Comparison of ENCODE assay signal across 1 cellular context in genomic region chr14:75176142-75176820, GRCh38.
TF ChIP-seq lines count a peak whose summit lies in the region.

Gene TMED10, minus strand, starts transcription at chr14:75176612. Its CDS starts 33 bp downstream, at chr14:75176579.

TF ChIP-seq in WTC11, 78 proteins besides CTCF, POLR2A, EP300 and RAD21 (continued from another document and continues in another):
- TF ChIP-seq, protein P1, sequence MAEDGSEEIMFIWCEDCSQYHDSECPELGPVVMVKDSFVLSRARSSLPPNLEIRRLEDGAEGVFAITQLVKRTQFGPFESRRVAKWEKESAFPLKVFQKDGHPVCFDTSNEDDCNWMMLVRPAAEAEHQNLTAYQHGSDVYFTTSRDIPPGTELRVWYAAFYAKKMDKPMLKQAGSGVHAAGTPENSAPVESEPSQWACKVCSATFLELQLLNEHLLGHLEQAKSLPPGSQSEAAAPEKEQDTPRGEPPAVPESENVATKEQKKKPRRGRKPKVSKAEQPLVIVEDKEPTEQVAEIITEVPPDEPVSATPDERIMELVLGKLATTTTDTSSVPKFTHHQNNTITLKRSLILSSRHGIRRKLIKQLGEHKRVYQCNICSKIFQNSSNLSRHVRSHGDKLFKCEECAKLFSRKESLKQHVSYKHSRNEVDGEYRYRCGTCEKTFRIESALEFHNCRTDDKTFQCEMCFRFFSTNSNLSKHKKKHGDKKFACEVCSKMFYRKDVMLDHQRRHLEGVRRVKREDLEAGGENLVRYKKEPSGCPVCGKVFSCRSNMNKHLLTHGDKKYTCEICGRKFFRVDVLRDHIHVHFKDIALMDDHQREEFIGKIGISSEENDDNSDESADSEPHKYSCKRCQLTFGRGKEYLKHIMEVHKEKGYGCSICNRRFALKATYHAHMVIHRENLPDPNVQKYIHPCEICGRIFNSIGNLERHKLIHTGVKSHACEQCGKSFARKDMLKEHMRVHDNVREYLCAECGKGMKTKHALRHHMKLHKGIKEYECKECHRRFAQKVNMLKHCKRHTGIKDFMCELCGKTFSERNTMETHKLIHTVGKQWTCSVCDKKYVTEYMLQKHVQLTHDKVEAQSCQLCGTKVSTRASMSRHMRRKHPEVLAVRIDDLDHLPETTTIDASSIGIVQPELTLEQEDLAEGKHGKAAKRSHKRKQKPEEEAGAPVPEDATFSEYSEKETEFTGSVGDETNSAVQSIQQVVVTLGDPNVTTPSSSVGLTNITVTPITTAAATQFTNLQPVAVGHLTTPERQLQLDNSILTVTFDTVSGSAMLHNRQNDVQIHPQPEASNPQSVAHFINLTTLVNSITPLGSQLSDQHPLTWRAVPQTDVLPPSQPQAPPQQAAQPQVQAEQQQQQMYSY (CRISPR knock-in tag; IDR thresholded peaks at IDR 0.05), result no peak
- TF ChIP-seq RORB (CRISPR knock-in tag; IDR thresholded peaks at IDR 0.05) (no peak), MLX (CRISPR knock-in tag; IDR thresholded peaks at IDR 0.05) (no peak), CREB1 (CRISPR knock-in tag; IDR thresholded peaks at IDR 0.05) (no peak), STAT6 (CRISPR knock-in tag; conservative IDR thresholded peaks at IDR 0.05; ENCODE audit: low read depth) (no peak), ZMAT4 (CRISPR knock-in tag; IDR thresholded peaks at IDR 0.05) (no peak), ZNF281 (CRISPR knock-in tag; IDR thresholded peaks at IDR 0.05) (no peak), USF1 (CRISPR knock-in tag; IDR thresholded peaks at IDR 0.05) (peak; percentile 98), ZNF425 (CRISPR knock-in tag; conservative IDR thresholded peaks at IDR 0.05) (no peak), ZBTB21 (CRISPR knock-in tag; IDR thresholded peaks at IDR 0.05; ENCODE audit: borderline replicate concordance) (peak; percentile 67; the same call in 1 of the 2 replicates), ZSCAN18 (CRISPR knock-in tag; IDR thresholded peaks at IDR 0.05) (no peak), SMAD3 (CRISPR knock-in tag; IDR thresholded peaks at IDR 0.05; ENCODE audit: borderline replicate concordance) (no peak), GTF2I (CRISPR knock-in tag; conservative IDR thresholded peaks at IDR 0.05) (no peak), ZNF121 (CRISPR knock-in tag; IDR thresholded peaks at IDR 0.05) (no peak), NFATC4 (CRISPR knock-in tag; IDR thresholded peaks at IDR 0.05) (no peak), ZNF263 (CRISPR knock-in tag; IDR thresholded peaks at IDR 0.05; ENCODE audit: low read depth) (no peak), JAZF1 (CRISPR knock-in tag; IDR thresholded peaks at IDR 0.05) (no peak), NR1H2 (CRISPR knock-in tag; IDR thresholded peaks at IDR 0.05) (no peak), ZNF232 (CRISPR knock-in tag; IDR thresholded peaks at IDR 0.05) (no peak), ZNF416 (CRISPR knock-in tag; IDR thresholded peaks at IDR 0.05) (no peak), NFYB (CRISPR knock-in tag; conservative IDR thresholded peaks at IDR 0.05; ENCODE audit: low read depth) (0 out of 2 replicates have a peak, but pooled peaks have one; percentile 12), TEAD4 (CRISPR knock-in tag; IDR thresholded peaks at IDR 0.05) (peak; percentile 29; the same call in 1 of the 2 replicates), TP53 (CRISPR knock-in tag; IDR thresholded peaks at IDR 0.05) (peak; percentile 60; the same call in 1 of the 2 replicates)
- TF ChIP-seq, protein P2, sequence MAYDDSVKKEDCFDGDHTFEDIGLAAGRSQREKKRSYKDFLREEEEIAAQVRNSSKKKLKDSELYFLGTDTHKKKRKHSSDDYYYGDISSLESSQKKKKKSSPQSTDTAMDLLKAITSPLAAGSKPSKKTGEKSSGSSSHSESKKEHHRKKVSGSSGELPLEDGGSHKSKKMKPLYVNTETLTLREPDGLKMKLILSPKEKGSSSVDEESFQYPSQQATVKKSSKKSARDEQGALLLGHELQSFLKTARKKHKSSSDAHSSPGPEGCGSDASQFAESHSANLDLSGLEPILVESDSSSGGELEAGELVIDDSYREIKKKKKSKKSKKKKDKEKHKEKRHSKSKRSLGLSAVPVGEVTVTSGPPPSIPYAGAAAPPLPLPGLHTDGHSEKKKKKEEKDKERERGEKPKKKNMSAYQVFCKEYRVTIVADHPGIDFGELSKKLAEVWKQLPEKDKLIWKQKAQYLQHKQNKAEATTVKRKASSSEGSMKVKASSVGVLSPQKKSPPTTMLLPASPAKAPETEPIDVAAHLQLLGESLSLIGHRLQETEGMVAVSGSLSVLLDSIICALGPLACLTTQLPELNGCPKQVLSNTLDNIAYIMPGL (CRISPR knock-in tag; IDR thresholded peaks at IDR 0.05), result no peak
- TF ChIP-seq, protein P3, sequence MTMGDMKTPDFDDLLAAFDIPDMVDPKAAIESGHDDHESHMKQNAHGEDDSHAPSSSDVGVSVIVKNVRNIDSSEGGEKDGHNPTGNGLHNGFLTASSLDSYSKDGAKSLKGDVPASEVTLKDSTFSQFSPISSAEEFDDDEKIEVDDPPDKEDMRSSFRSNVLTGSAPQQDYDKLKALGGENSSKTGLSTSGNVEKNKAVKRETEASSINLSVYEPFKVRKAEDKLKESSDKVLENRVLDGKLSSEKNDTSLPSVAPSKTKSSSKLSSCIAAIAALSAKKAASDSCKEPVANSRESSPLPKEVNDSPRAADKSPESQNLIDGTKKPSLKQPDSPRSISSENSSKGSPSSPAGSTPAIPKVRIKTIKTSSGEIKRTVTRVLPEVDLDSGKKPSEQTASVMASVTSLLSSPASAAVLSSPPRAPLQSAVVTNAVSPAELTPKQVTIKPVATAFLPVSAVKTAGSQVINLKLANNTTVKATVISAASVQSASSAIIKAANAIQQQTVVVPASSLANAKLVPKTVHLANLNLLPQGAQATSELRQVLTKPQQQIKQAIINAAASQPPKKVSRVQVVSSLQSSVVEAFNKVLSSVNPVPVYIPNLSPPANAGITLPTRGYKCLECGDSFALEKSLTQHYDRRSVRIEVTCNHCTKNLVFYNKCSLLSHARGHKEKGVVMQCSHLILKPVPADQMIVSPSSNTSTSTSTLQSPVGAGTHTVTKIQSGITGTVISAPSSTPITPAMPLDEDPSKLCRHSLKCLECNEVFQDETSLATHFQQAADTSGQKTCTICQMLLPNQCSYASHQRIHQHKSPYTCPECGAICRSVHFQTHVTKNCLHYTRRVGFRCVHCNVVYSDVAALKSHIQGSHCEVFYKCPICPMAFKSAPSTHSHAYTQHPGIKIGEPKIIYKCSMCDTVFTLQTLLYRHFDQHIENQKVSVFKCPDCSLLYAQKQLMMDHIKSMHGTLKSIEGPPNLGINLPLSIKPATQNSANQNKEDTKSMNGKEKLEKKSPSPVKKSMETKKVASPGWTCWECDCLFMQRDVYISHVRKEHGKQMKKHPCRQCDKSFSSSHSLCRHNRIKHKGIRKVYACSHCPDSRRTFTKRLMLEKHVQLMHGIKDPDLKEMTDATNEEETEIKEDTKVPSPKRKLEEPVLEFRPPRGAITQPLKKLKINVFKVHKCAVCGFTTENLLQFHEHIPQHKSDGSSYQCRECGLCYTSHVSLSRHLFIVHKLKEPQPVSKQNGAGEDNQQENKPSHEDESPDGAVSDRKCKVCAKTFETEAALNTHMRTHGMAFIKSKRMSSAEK (CRISPR knock-in tag; IDR thresholded peaks at IDR 0.05; ENCODE audit: borderline replicate concordance), result no peak
- TF ChIP-seq, protein P4, sequence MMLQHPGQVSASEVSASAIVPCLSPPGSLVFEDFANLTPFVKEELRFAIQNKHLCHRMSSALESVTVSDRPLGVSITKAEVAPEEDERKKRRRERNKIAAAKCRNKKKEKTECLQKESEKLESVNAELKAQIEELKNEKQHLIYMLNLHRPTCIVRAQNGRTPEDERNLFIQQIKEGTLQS (CRISPR knock-in tag; conservative IDR thresholded peaks at IDR 0.05), result no peak
- TF ChIP-seq, protein P5, sequence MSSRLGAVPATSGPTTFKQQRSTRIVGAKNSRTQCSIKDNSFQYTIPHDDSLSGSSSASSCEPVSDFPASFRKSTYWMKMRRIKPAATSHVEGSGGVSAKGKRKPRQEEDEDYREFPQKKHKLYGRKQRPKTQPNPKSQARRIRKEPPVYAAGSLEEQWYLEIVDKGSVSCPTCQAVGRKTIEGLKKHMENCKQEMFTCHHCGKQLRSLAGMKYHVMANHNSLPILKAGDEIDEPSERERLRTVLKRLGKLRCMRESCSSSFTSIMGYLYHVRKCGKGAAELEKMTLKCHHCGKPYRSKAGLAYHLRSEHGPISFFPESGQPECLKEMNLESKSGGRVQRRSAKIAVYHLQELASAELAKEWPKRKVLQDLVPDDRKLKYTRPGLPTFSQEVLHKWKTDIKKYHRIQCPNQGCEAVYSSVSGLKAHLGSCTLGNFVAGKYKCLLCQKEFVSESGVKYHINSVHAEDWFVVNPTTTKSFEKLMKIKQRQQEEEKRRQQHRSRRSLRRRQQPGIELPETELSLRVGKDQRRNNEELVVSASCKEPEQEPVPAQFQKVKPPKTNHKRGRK (CRISPR knock-in tag; IDR thresholded peaks at IDR 0.05; ENCODE audit: borderline replicate concordance), result no peak
